In the genomic region with DNA sequence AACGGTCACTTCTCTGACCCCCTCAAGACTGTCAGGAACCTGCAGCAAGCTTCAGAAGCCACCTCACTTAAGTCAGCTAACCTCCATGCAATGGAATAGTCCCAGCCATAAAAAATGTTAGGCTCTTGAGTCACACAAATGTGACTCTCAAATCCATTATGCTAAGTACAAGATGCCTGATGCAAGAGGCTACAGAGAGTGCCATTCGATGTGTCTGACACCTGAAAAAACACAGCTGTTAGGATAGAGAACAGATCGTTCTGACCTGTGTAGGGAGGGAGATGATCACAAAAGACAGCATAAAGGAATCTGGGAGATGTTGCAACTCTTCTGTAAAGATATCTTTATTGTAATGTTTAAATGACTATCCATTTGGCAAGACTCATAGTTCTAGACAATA, we compare ENCODE assay signal across 23 cellular contexts.
DNase-seq lines count a peak whose midpoint lies in the region; ATAC-seq and TF ChIP-seq lines count a peak whose summit lies in the region.
"Had no signal": no experiment of that assay in that cellular context is flagged by ENCODE, and none has a peak within 500 bp of the region (broad histone marks: within the 10 kb centered on the region; RNA-seq: fewer than 3 reads in every experiment).

No MANE protein-coding gene starts in this region.

- POLR2A ChIA-PET in CD4-positive, alpha-beta memory T cell (lab: Charles Lee; ENCODE audit: partially characterized antibody), result no interaction called here
- POLR2A ChIA-PET in naive thymus-derived CD4-positive, alpha-beta T cell (lab: Charles Lee), result no interaction called here
- POLR2A ChIA-PET in activated CD4-positive, alpha-beta T cell treated with anti-CD3 and anti-CD28 coated beads for 36 hours (lab: Charles Lee), result no interaction called here

- peaks cover 0 to 9% of the 10 kb centered on the region in 2 donors for H3K27me3 Mint-ChIP-seq in CD4-positive, alpha-beta memory T cell
- H3K27me3 Mint-ChIP-seq in naive thymus-derived CD4-positive, alpha-beta T cell, result peaks cover 4 to 36% (median 16%) of the 10 kb centered on the region in 5 donors
- peaks cover 13% of the 10 kb centered on the region for H3K27me3 Mint-ChIP-seq in activated CD4-positive, alpha-beta T cell treated with anti-CD3 and anti-CD28 coated beads for 36 hours
- peaks cover 3% of the 10 kb centered on the region for H3K27me3 Mint-ChIP-seq in nephron progenitor cell (ENCODE audit: low read depth, poor library complexity)

- H3K36me3 ChIP-seq in CD4-positive, alpha-beta memory T cell (ENCODE audit: insufficient read depth, low read length), result no peaks in the 10 kb centered on the region
- no peaks in the 10 kb centered on the region for H3K36me3 ChIP-seq in naive thymus-derived CD4-positive, alpha-beta T cell (ENCODE audit: control insufficient read depth in 2 of 3, insufficient read depth in 3 of 3, low read length in 3 of 3)
- H3K36me3 ChIP-seq: esophagus squamous epithelium, sigmoid colon, tibial artery, WERI-Rb-1 had no signal

- intact Hi-C loops in CD4-positive, alpha-beta memory T cell (cut with micrococcal nuclease), result no loop called here
- intact Hi-C loops in naive thymus-derived CD4-positive, alpha-beta T cell (cut with micrococcal nuclease), result no loop called here
- intact Hi-C loops in activated CD4-positive, alpha-beta T cell treated with anti-CD3 and anti-CD28 coated beads for 36 hours (cut with DNase I, micrococcal nuclease), result no loop called here

- no peak for DNase-seq in CD4-positive, alpha-beta memory T cell
- DNase-seq in Daoy (ENCODE audit: low read depth) (peak; percentile 9), SHP77 treated with DMSO at 0.1 percent for 48 hours (lab: John Stamatoyannopoulos, UW) (peak; percentile 75), nephron progenitor cell (no peak)
- DNase-seq in naive thymus-derived CD4-positive, alpha-beta T cell, result no peak
- DNase-seq in activated CD4-positive, alpha-beta T cell treated with anti-CD3 and anti-CD28 coated beads for 36 hours, result no peak
- no peak for DNase-seq in activated CD4-positive, alpha-beta T cell treated with anti-CD3 and anti-CD28 coated beads for 1 hour
- DNase-seq: activated naive CD4-positive, alpha-beta T cell treated with Interleukin-2 at 50 U/mL for 16 hours; effector memory CD4-positive, alpha-beta T cell; esophagus squamous epithelium; Kasumi-1; left cardiac atrium; NCI-H1105; NCI-H2171; NCI-H69; PC-3; posterior cingulate gyrus; sigmoid colon; stimulated activated naive B cell treated with anti-CD40 and anti-IgM and Interleukin-4, amounts not matched to agents 10 μg/mL and 1 μg/mL and 100 μg/mL, for 72 hours; tibial artery; WERI-Rb-1 had no signal

- CTCF ChIA-PET in CD4-positive, alpha-beta memory T cell (lab: Charles Lee; ENCODE audit: partially characterized antibody), result no interaction called here
- CTCF ChIA-PET in naive thymus-derived CD4-positive, alpha-beta T cell (lab: Charles Lee), result no interaction called here
- CTCF ChIA-PET in activated CD4-positive, alpha-beta T cell treated with anti-CD3 and anti-CD28 coated beads for 36 hours (lab: Charles Lee), result interaction anchor here (0.6 kb wide), 1 partner anchor 11 kb away, joined by 3 read pairs; no protein-coding TSS in a partner anchor

- H3K27ac ChIP-seq in CD4-positive, alpha-beta memory T cell (ENCODE audit: low read depth, low read length), result no peak overlapping the region
- H3K27ac ChIP-seq in naive thymus-derived CD4-positive, alpha-beta T cell (ENCODE audit: low read depth, low read length), result no peak overlapping the region
- H3K27ac ChIP-seq: esophagus squamous epithelium, sigmoid colon, tibial artery, WERI-Rb-1 had no signal

- H3K4me3 ChIP-seq in CD4-positive, alpha-beta memory T cell (ENCODE audit: low read length in 2 of 2), result no peak overlapping the region
- no peak overlapping the region for H3K4me3 ChIP-seq in naive thymus-derived CD4-positive, alpha-beta T cell (ENCODE audit: low read length)
- H3K4me3 ChIP-seq: sigmoid colon, tibial artery had no signal

- peak overlapping the region in 6 of 7 donors; percentile 8 to 81 (median 27) for H3K27ac Mint-ChIP-seq in CD4-positive, alpha-beta memory T cell
- H3K27ac Mint-ChIP-seq in naive thymus-derived CD4-positive, alpha-beta T cell, result no peak overlapping the region
- H3K27ac Mint-ChIP-seq in activated CD4-positive, alpha-beta T cell treated with anti-CD3 and anti-CD28 coated beads for 36 hours, result no peak overlapping the region
- no peak overlapping the region for H3K27ac Mint-ChIP-seq in nephron progenitor cell
- H3K27ac Mint-ChIP-seq: activated CD8-positive, alpha-beta T cell treated with anti-CD3 and anti-CD28 coated beads for 36 hours; mesothelial cell of epicardium; stimulated activated naive B cell treated with anti-CD40 and anti-IgM and Interleukin-4, amounts not matched to agents 10 μg/mL and 1 μg/mL and 100 μg/mL, for 72 hours had no signal

- H3K27me3 ChIP-seq in CD4-positive, alpha-beta memory T cell (ENCODE audit: insufficient read depth, low read length), result no peaks in the 10 kb centered on the region
- H3K27me3 ChIP-seq in naive thymus-derived CD4-positive, alpha-beta T cell (ENCODE audit: control insufficient read depth in 2 of 2, insufficient read depth in 2 of 2, low read length in 2 of 2), result no peaks in the 10 kb centered on the region
- H3K27me3 ChIP-seq: sigmoid colon, tibial artery had no signal

- no peak for TF ChIP-seq CTCF in nephron progenitor cell (IDR thresholded peaks at IDR 0.05)

- peak overlapping the region; percentile 68 to 89 (median 80) for H3K4me3 Mint-ChIP-seq in CD4-positive, alpha-beta memory T cell
- peak overlapping the region in 7 of 10 donors; percentile 27 to 70 (median 59) for H3K4me3 Mint-ChIP-seq in naive thymus-derived CD4-positive, alpha-beta T cell
- no peak overlapping the region for H3K4me3 Mint-ChIP-seq in activated CD4-positive, alpha-beta T cell treated with anti-CD3 and anti-CD28 coated beads for 36 hours
- H3K4me3 Mint-ChIP-seq in nephron progenitor cell, result no peak overlapping the region
- H3K4me3 Mint-ChIP-seq: activated CD8-positive, alpha-beta T cell treated with anti-CD3 and anti-CD28 coated beads for 36 hours; mesothelial cell of epicardium; stimulated activated naive B cell treated with anti-CD40 and anti-IgM and Interleukin-4, amounts not matched to agents 10 μg/mL and 1 μg/mL and 100 μg/mL, for 72 hours had no signal

- peaks cover 13 to 24% (median 16%) of the 10 kb centered on the region in 4 donors for H3K4me1 Mint-ChIP-seq in CD4-positive, alpha-beta memory T cell
- H3K4me1 Mint-ChIP-seq in naive thymus-derived CD4-positive, alpha-beta T cell, result peaks cover 0 to 17% (median 17%) of the 10 kb centered on the region in 7 donors
- peaks cover 11% of the 10 kb centered on the region for H3K4me1 Mint-ChIP-seq in activated CD4-positive, alpha-beta T cell treated with anti-CD3 and anti-CD28 coated beads for 36 hours
- H3K4me1 Mint-ChIP-seq in nephron progenitor cell, result no peaks in the 10 kb centered on the region
- H3K4me1 Mint-ChIP-seq: mesothelial cell of epicardium had no signal

- no peaks in the 10 kb centered on the region for H3K9me3 ChIP-seq in CD4-positive, alpha-beta memory T cell (ENCODE audit: control insufficient read depth in 1 of 2, low read length in 2 of 2)
- H3K9me3 ChIP-seq in naive thymus-derived CD4-positive, alpha-beta T cell (ENCODE audit: control insufficient read depth in 2 of 3, low read length in 3 of 3), result no peaks in the 10 kb centered on the region
- H3K9me3 ChIP-seq: esophagus squamous epithelium, sigmoid colon, tibial artery had no signal

- peaks cover 0 to 2% (median 0%) of the 10 kb centered on the region in 8 donors for H3K9me3 Mint-ChIP-seq in CD4-positive, alpha-beta memory T cell
- peaks cover 0 to 4% (median 0%) of the 10 kb centered on the region in 11 donors for H3K9me3 Mint-ChIP-seq in naive thymus-derived CD4-positive, alpha-beta T cell
- H3K9me3 Mint-ChIP-seq in activated CD4-positive, alpha-beta T cell treated with anti-CD3 and anti-CD28 coated beads for 36 hours (ENCODE audit: low read depth), result no peaks in the 10 kb centered on the region
- peaks cover 79% of the 10 kb centered on the region for H3K9me3 Mint-ChIP-seq in nephron progenitor cell
- H3K9me3 Mint-ChIP-seq: activated CD8-positive, alpha-beta T cell treated with anti-CD3 and anti-CD28 coated beads for 36 hours; stimulated activated naive B cell treated with anti-CD40 and anti-IgM and Interleukin-4, amounts not matched to agents 10 μg/mL and 1 μg/mL and 100 μg/mL, for 72 hours had no signal

- H3K36me3 Mint-ChIP-seq in CD4-positive, alpha-beta memory T cell, result peaks cover 0 to 3% of the 10 kb centered on the region in 2 donors
- no peaks in the 10 kb centered on the region for H3K36me3 Mint-ChIP-seq in naive thymus-derived CD4-positive, alpha-beta T cell
- H3K36me3 Mint-ChIP-seq in activated CD4-positive, alpha-beta T cell treated with anti-CD3 and anti-CD28 coated beads for 36 hours (ENCODE audit: low read depth), result no peaks in the 10 kb centered on the region
- H3K36me3 Mint-ChIP-seq in nephron progenitor cell (ENCODE audit: low read depth), result no peaks in the 10 kb centered on the region
- H3K36me3 Mint-ChIP-seq: stimulated activated naive B cell treated with anti-CD40 and anti-IgM and Interleukin-4, amounts not matched to agents 10 μg/mL and 1 μg/mL and 100 μg/mL, for 72 hours had no signal

- H3K4me1 ChIP-seq in CD4-positive, alpha-beta memory T cell (ENCODE audit: insufficient read depth, low read length), result peaks cover 12% of the 10 kb centered on the region
- peaks cover 0 to 10% of the 10 kb centered on the region in 2 donors for H3K4me1 ChIP-seq in naive thymus-derived CD4-positive, alpha-beta T cell (ENCODE audit: control insufficient read depth in 2 of 2, insufficient read depth in 2 of 2, low read length in 2 of 2)
- H3K4me1 ChIP-seq: sigmoid colon, tibial artery had no signal

- ATAC-seq in naive thymus-derived CD4-positive, alpha-beta T cell, result no peak
- no peak for ATAC-seq in activated CD4-positive, alpha-beta T cell treated with anti-CD3 and anti-CD28 coated beads for 36 hours
- ATAC-seq: activated CD8-positive, alpha-beta T cell treated with anti-CD3 and anti-CD28 coated beads for 36 hours; left cardiac atrium; PC-3; stimulated activated naive B cell treated with anti-CD40 and anti-IgM and Interleukin-4, amounts not matched to agents 10 μg/mL and 1 μg/mL and 100 μg/mL, for 72 hours had no signal

Comparison
In these comparisons a context has a peak if more than half of its experiments do, and no peak if none do; other contexts are left out.
1. DNase-seq: peak in Daoy (single experiment) and SHP77 treated with DMSO at 0.1 percent for 48 hours (single experiment); none in CD4-positive, alpha-beta memory T cell (0 of 5), naive thymus-derived CD4-positive, alpha-beta T cell (0 of 9), activated CD4-positive, alpha-beta T cell treated with anti-CD3 and anti-CD28 coated beads for 36 hours (single experiment), activated CD4-positive, alpha-beta T cell treated with anti-CD3 and anti-CD28 coated beads for 1 hour (single experiment) and nephron progenitor cell (single experiment).
2. H3K27ac Mint-ChIP-seq: peak in CD4-positive, alpha-beta memory T cell (6 of 7); none in naive thymus-derived CD4-positive, alpha-beta T cell (0 of 9), activated CD4-positive, alpha-beta T cell treated with anti-CD3 and anti-CD28 coated beads for 36 hours (single experiment) and nephron progenitor cell (single experiment).
3. H3K4me3 Mint-ChIP-seq: peak in CD4-positive, alpha-beta memory T cell (8 of 8) and naive thymus-derived CD4-positive, alpha-beta T cell (7 of 10); none in activated CD4-positive, alpha-beta T cell treated with anti-CD3 and anti-CD28 coated beads for 36 hours (single experiment) and nephron progenitor cell (single experiment).